In genomic region chr3:52176188-52176752, GRCh38 we compare ENCODE assay signal across 17 cellular contexts. TPM values are rescaled to one million over a fixed set of nuclear protein-coding genes. Genes with fewer than 3 reads are reported as not detected.
"Had no signal": no experiment of that assay in that cellular context is flagged by ENCODE, and none has a peak within 500 bp of the region (broad histone marks: within the 10 kb centered on the region; RNA-seq: fewer than 3 reads in every experiment).

No MANE protein-coding gene starts in this region.

- ATAC-seq: heart left ventricle had no signal

- H3K36me3 Mint-ChIP-seq: activated naive CD4-positive, alpha-beta T cell treated with anti-CD3 and anti-CD28 coated beads, Interleukin-2, amount 50 U/mL, for 24 hours; brain had no signal

- H3K4me1 ChIP-seq: pancreas had no signal

- H3K27me3 Mint-ChIP-seq: activated B cell treated with CpG ODN at 0.5 μM for 24 hours; activated naive CD4-positive, alpha-beta T cell treated with anti-CD3 and anti-CD28 coated beads, Interleukin-2, amount 50 U/mL, for 24 hours had no signal

- H3K4me3 Mint-ChIP-seq: activated B cell treated with CpG ODN at 0.5 μM for 24 hours; activated CD4-positive, alpha-beta T cell treated with anti-CD3 and anti-CD28 coated beads, Interleukin-2, amount 10 ng/mL, durations not matched to agents 24 days and 14 days; activated naive CD4-positive, alpha-beta T cell treated with anti-CD3 and anti-CD28 coated beads, Interleukin-2, amount 50 U/mL, for 24 hours; brain had no signal

- H3K27ac ChIP-seq: esophagus squamous epithelium, heart left ventricle, left lung, pancreas, tibial artery had no signal

- H3K9me3 ChIP-seq: esophagus squamous epithelium, heart left ventricle, left lung, pancreas, tibial artery had no signal

- H3K4me3 ChIP-seq: esophagus squamous epithelium, heart left ventricle, left lung, pancreas, tibial artery had no signal

- H3K27ac Mint-ChIP-seq: activated B cell treated with CpG ODN at 0.5 μM for 24 hours; activated CD4-positive, alpha-beta T cell treated with anti-CD3 and anti-CD28 coated beads, Interleukin-2, amount 10 ng/mL, durations not matched to agents 24 days and 14 days; activated naive CD4-positive, alpha-beta T cell treated with anti-CD3 and anti-CD28 coated beads, Interleukin-2, amount 50 U/mL, for 24 hours had no signal

- H3K9me3 Mint-ChIP-seq: activated B cell treated with CpG ODN at 0.5 μM for 24 hours; activated CD4-positive, alpha-beta T cell treated with anti-CD3 and anti-CD28 coated beads, Interleukin-2, amount 10 ng/mL, durations not matched to agents 24 days and 14 days; activated naive CD4-positive, alpha-beta T cell treated with anti-CD3 and anti-CD28 coated beads, Interleukin-2, amount 50 U/mL, for 24 hours; brain had no signal

- H3K36me3 ChIP-seq: esophagus squamous epithelium, heart left ventricle, left lung, pancreas, tibial artery had no signal

- H3K27me3 ChIP-seq: esophagus squamous epithelium, heart left ventricle, left lung, pancreas, tibial artery had no signal

- DNase-seq: activated B cell treated with CpG ODN at 0.5 μM for 24 hours; activated CD4-positive, alpha-beta T cell treated with anti-CD3 and anti-CD28 coated beads, Interleukin-2, amount 10 ng/mL, durations not matched to agents 24 days and 14 days; activated CD8-positive, alpha-beta memory T cell treated with anti-CD3 and anti-CD28 coated beads for 24 hours; amniotic stem cell; esophagus squamous epithelium; foreskin fibroblast; heart left ventricle; islet precursor cell; left lung; pancreas; small intestine had no signal

RNA-seq across cellular contexts. Expression of gene TLR9, which starts 49.2 kb away (rescaled TPM):
- total RNA-seq: dermis microvascular lymphatic vessel endothelial cell, esophagus squamous epithelium, renal cortical epithelial cell had no signal
- polyA plus RNA-seq: neural cell had no signal
